8 cellular contexts compared by ENCODE assay signal in genomic region chr7:107043916-107044346, GRCh38. TPM values are rescaled to one million over a fixed set of nuclear protein-coding genes. Genes with fewer than 3 reads are reported as not detected.
DNase-seq lines count a peak whose midpoint lies in the region; ATAC-seq, FAIRE-seq and TF ChIP-seq lines count a peak whose summit lies in the region.

No MANE protein-coding gene starts in this region.

- no peak for ATAC-seq in naive B cell (ENCODE audit: low read depth in 2 of 2)

- H3K9me3 Mint-ChIP-seq in chondrocyte (ENCODE audit: low read depth), result no peaks in the 10 kb centered on the region
- H3K9me3 Mint-ChIP-seq in naive B cell, result peaks cover 0 to 1% (median 0%) of the 10 kb centered on the region in 7 donors

- H3K36me3 Mint-ChIP-seq in chondrocyte (ENCODE audit: low read depth), result no peaks in the 10 kb centered on the region
- H3K36me3 Mint-ChIP-seq in naive B cell, result peaks cover 0 to 4% of the 10 kb centered on the region in 2 donors

- no peak for TF ChIP-seq POLR2A in H54 (IDR thresholded peaks at IDR 0.05; ENCODE audit: low read depth, low read length)

- FAIRE-seq in H54 (lab: Jason Lieb, UNC), result no peak

- TF ChIP-seq CTCF in AG09309 (IDR thresholded peaks at IDR 0.05; ENCODE audit: control insufficient read depth, insufficient read depth, low read depth, low read length, missing control alignments) (no peak), HL-60 (IDR thresholded peaks at IDR 0.05; ENCODE audit: insufficient read depth, low read length) (no peak), chondrocyte (IDR thresholded peaks at IDR 0.05) (no peak)

- H3K27ac ChIP-seq in HL-60 (replicated peaks), result no peak overlapping the region

- H3K27me3 Mint-ChIP-seq in chondrocyte (ENCODE audit: low read depth), result peaks cover 3% of the 10 kb centered on the region
- peaks cover 26 to 37% (median 36%) of the 10 kb centered on the region in 3 donors for H3K27me3 Mint-ChIP-seq in naive B cell

- H3K4me1 Mint-ChIP-seq in chondrocyte (ENCODE audit: low read depth) (peaks cover 14% of the 10 kb centered on the region), naive B cell (peaks cover 11 to 17% (median 12%) of the 10 kb centered on the region in 3 donors)

- H3K4me3 Mint-ChIP-seq in chondrocyte (ENCODE audit: unreplicated experiment) (peak overlapping the region; percentile 52), naive B cell (peak overlapping the region; percentile 63 to 94 (median 80))

- peaks cover 22% of the 10 kb centered on the region for H3K27me3 ChIP-seq in HL-60 (ENCODE audit: insufficient read depth, poor library complexity, severe bottlenecking)

- H3K27ac Mint-ChIP-seq in chondrocyte (ENCODE audit: unreplicated experiment), result no peak overlapping the region
- peak overlapping the region in 4 of 6 donors; percentile 8 to 82 (median 52) for H3K27ac Mint-ChIP-seq in naive B cell

- DNase-seq in AG09309 (ENCODE audit: low read depth), result no peak
- no peak for DNase-seq in HL-60 (ENCODE audit: low read depth in 1 of 2, low spot score in 1 of 2)
- DNase-seq in chondrocyte (ENCODE audit: low spot score), result no peak
- DNase-seq in naive B cell, result no peak
- no peak for DNase-seq in H54 (ENCODE audit: insufficient read length, low spot score)
- DNase-seq in NCI-H1092 treated with DMSO at 0.1 percent for 48 hours (lab: John Stamatoyannopoulos, UW), result no peak
- no peak for DNase-seq in GM03348 (ENCODE audit: low spot score)
- no peak for DNase-seq in ecto neural progenitor cell (ENCODE audit: low spot score)

- H3K4me3 ChIP-seq in AG09309 (ENCODE audit: control insufficient read depth, low read depth, low read length) (peak overlapping the region; percentile 45), HL-60 (replicated peaks; ENCODE audit: insufficient read depth, low read length) (peak overlapping the region; percentile 74)

RNA-seq across cellular contexts. Expression of gene PRKAR2B, which starts 0.6 kb away (rescaled TPM):
- total RNA-seq in chondrocyte, result 0.69 to 2.0 TPM (median 0.87 TPM) in 3 replicates
- 1 to 10 TPM in 5 of 6 donors, not detected in 1; 1.1 to 4.9 (median 2.7) TPM for polyA plus RNA-seq in naive B cell (ENCODE audit: low read depth in 6 of 6)
